8 cellular contexts compared by ENCODE assay signal in genomic region chr16:74774223-74775139, GRCh38. TPM values are rescaled to one million over a fixed set of nuclear protein-coding genes. Genes with fewer than 3 reads are reported as not detected.
DNase-seq lines count a peak whose midpoint lies in the region; ATAC-seq and TF ChIP-seq lines count a peak whose summit lies in the region.

TSS of gene FA2H (minus strand) at chr16:74774820. CDS start at chr16:74774755, 65 bp downstream.

- no peaks in the 10 kb centered on the region for H3K36me3 ChIP-seq in esophagus muscularis mucosa
- H3K36me3 ChIP-seq in naive thymus-derived CD4-positive, alpha-beta T cell (ENCODE audit: control insufficient read depth in 2 of 3, insufficient read depth in 3 of 3, low read length in 3 of 3): no peaks in the 10 kb centered on the region

- H3K27me3 Mint-ChIP-seq in naive thymus-derived CD4-positive, alpha-beta T cell: peaks cover 33 to 44% (median 36%) of the 10 kb centered on the region in 5 donors

- no peak for TF ChIP-seq POLR2A in esophagus muscularis mucosa (IDR thresholded peaks at IDR 0.05; ENCODE audit: low read depth)

- peak within 1 kb of the TSS; percentile 43 to 85 (median 68) for H3K4me3 Mint-ChIP-seq in naive thymus-derived CD4-positive, alpha-beta T cell

- in situ Hi-C loops in Caki2 (cut with HindIII; ENCODE audit: low pct_unique_long_range_greater_than_20kb, low sequenced_read_pairs): no loop called here

- peak in 2 of 3 experiments; percentile 18 to 52 for TF ChIP-seq CTCF in esophagus muscularis mucosa (IDR thresholded peaks at IDR 0.05)

- POLR2A ChIA-PET in naive thymus-derived CD4-positive, alpha-beta T cell (lab: Charles Lee): no interaction called here

- H3K27me3 ChIP-seq in esophagus muscularis mucosa: peaks cover 0 to 58% (median 9%) of the 10 kb centered on the region in 4 donors
- peaks cover 0 to 6% of the 10 kb centered on the region in 2 donors for H3K27me3 ChIP-seq in naive thymus-derived CD4-positive, alpha-beta T cell (ENCODE audit: control insufficient read depth in 2 of 2, insufficient read depth in 2 of 2, low read length in 2 of 2)

- H3K4me3 ChIP-seq in esophagus muscularis mucosa: peak within 1 kb of the TSS; percentile 54 to 63 (median 56)
- no peak within 1 kb of the TSS for H3K4me3 ChIP-seq in naive thymus-derived CD4-positive, alpha-beta T cell (ENCODE audit: low read length)

- peaks cover 7 to 15% (median 11%) of the 10 kb centered on the region in 7 donors for H3K4me1 Mint-ChIP-seq in naive thymus-derived CD4-positive, alpha-beta T cell

- TF ChIP-seq EP300 in esophagus muscularis mucosa (IDR thresholded peaks at IDR 0.05): no peak

- peaks cover 4 to 21% (median 17%) of the 10 kb centered on the region in 4 donors for H3K4me1 ChIP-seq in esophagus muscularis mucosa
- H3K4me1 ChIP-seq in naive thymus-derived CD4-positive, alpha-beta T cell (ENCODE audit: control insufficient read depth in 2 of 2, insufficient read depth in 2 of 2, low read length in 2 of 2): no peaks in the 10 kb centered on the region

- H3K27ac ChIP-seq in esophagus muscularis mucosa (replicated peaks in 1 of 4): peak within 1 kb of the TSS in 2 of 4 donors; percentile 5 to 33
- no peak within 1 kb of the TSS for H3K27ac ChIP-seq in naive thymus-derived CD4-positive, alpha-beta T cell (ENCODE audit: low read depth, low read length)

- H3K9me3 ChIP-seq in esophagus muscularis mucosa: no peaks in the 10 kb centered on the region
- H3K9me3 ChIP-seq in naive thymus-derived CD4-positive, alpha-beta T cell (ENCODE audit: control insufficient read depth in 2 of 3, low read length in 3 of 3): no peaks in the 10 kb centered on the region

- H3K9me3 Mint-ChIP-seq in naive thymus-derived CD4-positive, alpha-beta T cell: peaks cover 0 to 4% (median 0%) of the 10 kb centered on the region in 11 donors

- DNase-seq in Caki2 (ENCODE audit: low read depth) (peak; percentile 92), HT-29 (ENCODE audit: low spot score) (peak; percentile 94), NOMO-1 (lab: John Stamatoyannopoulos, UW; ENCODE audit: unreplicated experiment in 2 of 2) (peak; percentile 63 to 67), activated T-cell treated with anti-CD3 and anti-CD28 coated beads for 48 hours (ENCODE audit: low read depth) (peak; percentile 66), esophagus muscularis mucosa (ENCODE audit: extremely low spot score) (peak; percentile 74)
- DNase-seq in naive thymus-derived CD4-positive, alpha-beta T cell: peak; percentile 55 to 77 (median 67)
- DNase-seq in stimulated activated naive CD4-positive, alpha-beta T cell treated with Interleukin-2 at 50 U/mL for 16 hours (lab: John Stamatoyannopoulos, UW): peak; percentile 43

- whole genome bisulfite sequencing in esophagus muscularis mucosa: 5% methylated on average over 10 of the region's 94 CpGs

- peak within 1 kb of the TSS in 1 of 9 donors; percentile 24 for H3K27ac Mint-ChIP-seq in naive thymus-derived CD4-positive, alpha-beta T cell

- intact Hi-C loops in esophagus muscularis mucosa (cut with DNase I): no loop called here
- intact Hi-C loops in naive thymus-derived CD4-positive, alpha-beta T cell (cut with micrococcal nuclease): no loop called here

- peak; percentile 82 for ATAC-seq in GM21360 (IDR thresholded peaks at IDR 0.05; ENCODE audit: unreplicated experiment)
- peak; percentile 96 for ATAC-seq in naive thymus-derived CD4-positive, alpha-beta T cell

- CTCF ChIA-PET in naive thymus-derived CD4-positive, alpha-beta T cell (lab: Charles Lee): no interaction called here

- peaks cover 0 to 4% (median 0%) of the 10 kb centered on the region in 5 donors for H3K36me3 Mint-ChIP-seq in naive thymus-derived CD4-positive, alpha-beta T cell

RNA-seq across cellular contexts. Expression of gene FA2H, which starts in this region (rescaled TPM):
- 1.4 and 10.7 TPM in 2 replicates for total RNA-seq in Caki2 (2014; rRNA removed; shearing (Covaris generic); ENCODE audit: low replicate concordance)
- total RNA-seq in HT-29 (2014; rRNA removed; shearing (Covaris generic)): 23.0 and 29.5 TPM in 2 replicates
- under 1 TPM in 3 of 4 donors, not detected in 1; 0.50 to 0.92 (median 0.52) TPM for total RNA-seq in esophagus muscularis mucosa
- total RNA-seq in naive thymus-derived CD4-positive, alpha-beta T cell: under 1 TPM in 2 of 5 experiments, not detected in 3; 0.20 to 0.34 TPM
- not detected for polyA plus RNA-seq in naive thymus-derived CD4-positive, alpha-beta T cell

Comparison
In these comparisons a context has a peak if more than half of its experiments do, and no peak if none do; other contexts are left out.
1. Peak in DNase-seq and H3K4me3 ChIP-seq in esophagus muscularis mucosa; RNA of the gene not detected or under 1 TPM.
2. Peak in DNase-seq and ATAC-seq in naive thymus-derived CD4-positive, alpha-beta T cell; RNA of the gene not detected or under 1 TPM.
3. DNase-seq: peak in every context shown above with its lines; median percentile 94 in HT-29; 92 in Caki2; 74 in esophagus muscularis mucosa; 67 in naive thymus-derived CD4-positive, alpha-beta T cell; 66 in activated T-cell treated with anti-CD3 and anti-CD28 coated beads for 48 hours; 65 in NOMO-1; 43 in stimulated activated naive CD4-positive, alpha-beta T cell treated with Interleukin-2 at 50 U/mL for 16 hours.